In the genomic region with DNA sequence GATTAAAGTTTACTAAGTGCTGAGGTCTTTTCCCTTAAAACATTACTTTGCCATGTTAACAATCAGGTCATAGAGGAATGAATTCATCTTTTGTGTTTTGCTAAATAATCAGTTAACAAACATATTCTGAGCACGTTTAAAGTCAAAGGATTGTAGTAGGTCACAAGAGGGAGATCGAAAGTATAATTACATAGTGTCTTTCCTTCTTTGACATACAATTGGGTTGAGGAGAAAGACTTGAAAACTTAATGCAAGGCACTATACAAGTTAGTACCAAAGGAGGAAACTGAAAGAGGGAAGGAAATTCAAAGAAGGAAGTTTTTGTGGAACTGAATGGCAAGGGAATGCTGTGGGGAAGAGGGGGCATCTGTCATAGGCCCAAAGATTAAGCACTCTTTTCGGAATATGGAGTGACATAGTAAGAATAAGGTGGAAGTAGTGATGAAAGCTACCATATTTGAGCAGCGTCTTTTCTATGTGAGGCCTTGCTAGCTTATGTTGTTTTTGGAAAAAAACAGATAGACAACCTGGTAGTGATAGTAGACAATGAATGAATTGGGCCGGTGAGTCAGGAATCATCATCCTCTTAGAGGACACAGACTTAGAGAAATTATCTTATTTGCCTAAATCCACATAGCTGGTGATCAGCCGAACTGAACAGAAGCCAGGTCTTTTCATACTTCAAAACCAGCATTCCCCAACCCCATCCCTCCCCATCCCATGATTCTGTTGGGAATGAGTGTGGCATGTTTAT, we compare ENCODE assay signal across 12 cellular contexts. TPM values are rescaled to one million over a fixed set of nuclear protein-coding genes. Genes with fewer than 3 reads are reported as not detected.
A peak's percentile ranks its signal among the peaks of the same experiment; 100 is the strongest.
DNase-seq lines count a peak whose midpoint lies in the region; ATAC-seq and TF ChIP-seq lines count a peak whose summit lies in the region.
"Had no signal": no experiment of that assay in that cellular context is flagged by ENCODE, and none has a peak within 500 bp of the region (broad histone marks: within the 10 kb centered on the region; RNA-seq: fewer than 3 reads in every experiment).

No MANE protein-coding gene starts in this region.

- peak overlapping the region; percentile 27 for H3K4me3 ChIP-seq in CD8-positive, alpha-beta T cell (ENCODE audit: low read depth, low read length)
- H3K4me3 ChIP-seq in dorsolateral prefrontal cortex (peak overlapping the region in 7 of 59 donors; percentile 0 to 28 (median 17)), psoas muscle (peak overlapping the region; percentile 91)
- H3K4me3 ChIP-seq: colonic mucosa, GM23338 had no signal

- no peaks in the 10 kb centered on the region for H3K9me3 ChIP-seq in CD8-positive, alpha-beta T cell (ENCODE audit: low read length)
- H3K9me3 ChIP-seq in psoas muscle: no peaks in the 10 kb centered on the region
- H3K9me3 ChIP-seq: colonic mucosa had no signal

- H3K4me1 Mint-ChIP-seq in CD8-positive, alpha-beta T cell (ENCODE audit: low read depth): peaks cover 82% of the 10 kb centered on the region

- POLR2A ChIA-PET in CD8-positive, alpha-beta T cell (lab: Charles Lee): interaction anchor here (0.8 to 1.3 kb wide), 3 partner anchors 9 to 74 kb away, joined by 3 to 6 read pairs (median 3); no protein-coding TSS in a partner anchor

- CTCF ChIA-PET in CD8-positive, alpha-beta T cell (lab: Charles Lee): interaction anchor here (0.8 kb wide), 1 partner anchor 102 kb away, joined by 3 read pairs; no protein-coding TSS in a partner anchor

- no peaks in the 10 kb centered on the region for H3K27me3 ChIP-seq in CD8-positive, alpha-beta T cell (ENCODE audit: insufficient read depth, low read length)
- H3K27me3 ChIP-seq in dorsolateral prefrontal cortex (no peaks in the 10 kb centered on the region), psoas muscle (ENCODE audit: insufficient read depth in 3 of 3, low read length in 2 of 3) (no peaks in the 10 kb centered on the region)
- H3K27me3 ChIP-seq: colonic mucosa had no signal

- peak overlapping the region; percentile 91 for H3K27ac Mint-ChIP-seq in CD8-positive, alpha-beta T cell
- H3K27ac Mint-ChIP-seq: GM23338 had no signal

- 57 to 75% (median 57%) methylated on average over 6 of the region's 6 CpGs for WGBS in psoas muscle, 3 donors

- H3K27me3 Mint-ChIP-seq in CD8-positive, alpha-beta T cell (ENCODE audit: low read depth): no peaks in the 10 kb centered on the region

- no peak for DNase-seq in CD8-positive, alpha-beta T cell
- DNase-seq in NCI-H526 treated with DMSO at 0.1 percent for 48 hours (lab: John Stamatoyannopoulos, UW) (peak; percentile 97), dorsolateral prefrontal cortex (no peak), psoas muscle (no peak), dermis blood vessel endothelial cell (no peak), occipital lobe (lab: John Stamatoyannopoulos, UW) (no peak)
- DNase-seq: colonic mucosa, DMS79 treated with DMSO at 0.1 percent for 48 hours had no signal

- TF ChIP-seq CTCF in CD8-positive, alpha-beta T cell (IDR thresholded peaks at IDR 0.05): no peak
- TF ChIP-seq CTCF in dorsolateral prefrontal cortex (IDR thresholded peaks at IDR 0.05 in 54 of 56, conservative IDR thresholded peaks at IDR 0.05 in 2 of 56; ENCODE audit: low read depth in 1 of 56, partially characterized antibody in 56 of 56) (no peak), psoas muscle (IDR thresholded peaks at IDR 0.05) (no peak)

- no peaks in the 10 kb centered on the region for H3K9me3 Mint-ChIP-seq in CD8-positive, alpha-beta T cell
- H3K9me3 Mint-ChIP-seq: GM23338, neural crest cell had no signal

- H3K4me3 Mint-ChIP-seq in CD8-positive, alpha-beta T cell: peak overlapping the region; percentile 77
- H3K4me3 Mint-ChIP-seq: GM23338, neural crest cell had no signal

- intact Hi-C loops in CD8-positive, alpha-beta T cell (cut with DNase I, micrococcal nuclease): loop anchor here in 1 of 2 experiments (1.0 kb wide), 1 partner anchor 9 kb away; no protein-coding TSS in a partner anchor
- intact Hi-C loops in dorsolateral prefrontal cortex (cut with DNase I): no loop called here
- intact Hi-C loops in psoas muscle (cut with DNase I): no loop called here

- H3K4me1 ChIP-seq in CD8-positive, alpha-beta T cell (ENCODE audit: insufficient read depth, low read length): peaks cover 90% of the 10 kb centered on the region
- H3K4me1 ChIP-seq in psoas muscle: peaks cover 87% of the 10 kb centered on the region

- H3K36me3 ChIP-seq in CD8-positive, alpha-beta T cell (ENCODE audit: insufficient read depth, low read length): no peaks in the 10 kb centered on the region
- no peaks in the 10 kb centered on the region for H3K36me3 ChIP-seq in psoas muscle (ENCODE audit: insufficient read depth in 1 of 2, low read depth in 1 of 2)
- H3K36me3 ChIP-seq: colonic mucosa had no signal

- ATAC-seq in CD8-positive, alpha-beta T cell: peak; percentile 19
- ATAC-seq in psoas muscle (no peak), GM21717 (IDR thresholded peaks at IDR 0.05; ENCODE audit: unreplicated experiment) (no peak), GM19452 (IDR thresholded peaks at IDR 0.05; ENCODE audit: unreplicated experiment) (no peak)
- ATAC-seq: GM23338 had no signal

- H3K36me3 Mint-ChIP-seq in CD8-positive, alpha-beta T cell: peaks cover 14% of the 10 kb centered on the region

- peak overlapping the region; percentile 29 for H3K27ac ChIP-seq in CD8-positive, alpha-beta T cell (ENCODE audit: low read depth, low read length)
- H3K27ac ChIP-seq in dorsolateral prefrontal cortex: peak overlapping the region in 53 of 59 donors; percentile 7 to 77 (median 55)
- peak overlapping the region; percentile 99 for H3K27ac ChIP-seq in psoas muscle
- H3K27ac ChIP-seq: colonic mucosa had no signal

RNA-seq across cellular contexts. Expression of gene MBNL1, which starts 10.1 kb away (rescaled TPM):
- 100 to 1,000 TPM; 515 to 529 TPM for total RNA-seq in CD8-positive, alpha-beta T cell
- 100 to 1,000 TPM; 106 to 168 (median 132) TPM for total RNA-seq in dorsolateral prefrontal cortex
- total RNA-seq in psoas muscle: 100 to 1,000 TPM; 179 to 281 (median 242) TPM
- polyA plus RNA-seq in psoas muscle: 100 to 1,000 TPM in 2 of 3 donors, 10 to 100 TPM in 1; 27.4 to 168 (median 108) TPM
- 389 and 524 TPM in 2 replicates for total RNA-seq in dermis blood vessel endothelial cell
- 68.5 TPM for total RNA-seq in occipital lobe

Comparison
In these comparisons a context has a peak if more than half of its experiments do, and no peak if none do; other contexts are left out.
1. H3K27ac ChIP-seq: peak in every context shown above with its lines; median percentile 99 in psoas muscle; 55 in dorsolateral prefrontal cortex; 29 in CD8-positive, alpha-beta T cell.